In genomic region chr14:51242545-51243490, GRCh38 we compare ENCODE assay signal across 11 cellular contexts. TPM values are rescaled to one million over a fixed set of nuclear protein-coding genes. Genes with fewer than 3 reads are reported as not detected.
A peak's percentile ranks its signal among the peaks of the same experiment; 100 is the strongest.
DNase-seq lines count a peak whose midpoint lies in the region; ATAC-seq, FAIRE-seq and TF ChIP-seq lines count a peak whose summit lies in the region.
"Had no signal": no experiment of that assay in that cellular context is flagged by ENCODE, and none has a peak within 500 bp of the region (broad histone marks: within the 10 kb centered on the region; RNA-seq: fewer than 3 reads in every experiment).

No MANE protein-coding gene starts in this region.

- H2AK5ac ChIP-seq in IMR-90 (ENCODE audit: low read depth, low read length) = no peak overlapping the region

- no peak overlapping the region for H3K56ac ChIP-seq in IMR-90 (ENCODE audit: extremely low read depth, insufficient read depth, low read length)

- H3K4me1 ChIP-seq in IMR-90 (ENCODE audit: control insufficient read depth, insufficient read depth, low read length) (peaks cover 4% of the 10 kb centered on the region; the same call in 1 of the 2 replicates), astrocyte (ENCODE audit: insufficient read depth, low read length) (peaks cover 15% of the 10 kb centered on the region), Caco-2 (0 out of 2 replicates have a peak, but pooled peaks cover 8% of the 10 kb centered on the region)

- H4K91ac ChIP-seq in IMR-90 (ENCODE audit: insufficient read depth, low read depth, low read length) = no peak overlapping the region

- H3K9me1 ChIP-seq in IMR-90 (ENCODE audit: insufficient read depth, low read length) = peaks cover 5% of the 10 kb centered on the region

- H3K36me3 ChIP-seq in IMR-90 (ENCODE audit: control insufficient read depth, insufficient read depth, low read length) (peaks cover 6% of the 10 kb centered on the region), astrocyte (ENCODE audit: insufficient read depth, low read length) (peaks cover 13% of the 10 kb centered on the region), Caco-2 (ENCODE audit: control insufficient read depth, insufficient read depth, low read length) (no peaks in the 10 kb centered on the region)
- H3K36me3 ChIP-seq: thoracic aorta had no signal

- peaks cover 9% of the 10 kb centered on the region for H3K4me1 Mint-ChIP-seq in astrocyte (ENCODE audit: low read depth, unreplicated experiment)
- peaks cover 17 to 28% (median 24%) of the 10 kb centered on the region in 3 donors for H3K4me1 Mint-ChIP-seq in naive B cell
- no peaks in the 10 kb centered on the region for H3K4me1 Mint-ChIP-seq in Caco-2 (ENCODE audit: low read depth, unreplicated experiment)

- H3K14ac ChIP-seq in IMR-90 (replicated peaks; ENCODE audit: low read depth, low read length) = no peak overlapping the region

- POLR2A ChIA-PET in IMR-90 (lab: Charles Lee; ENCODE audit: unreplicated experiment) = no interaction called here
- POLR2A ChIA-PET in Caco-2 (lab: Charles Lee) = no interaction called here

- H2BK15ac ChIP-seq in IMR-90 (ENCODE audit: low read depth, low read length) = no peak overlapping the region

- H3K27ac Mint-ChIP-seq in astrocyte (ENCODE audit: unreplicated experiment) (no peak overlapping the region), naive B cell (peak overlapping the region in 3 of 6 donors; percentile 49 to 63 (median 57)), Caco-2 (ENCODE audit: unreplicated experiment) (no peak overlapping the region)

- H3K23ac ChIP-seq in IMR-90 (ENCODE audit: low read depth, low read length) = no peak overlapping the region

- H3K9me3 ChIP-seq in IMR-90 (ENCODE audit: control insufficient read depth, insufficient read depth, low read length) = no peaks in the 10 kb centered on the region
- no peaks in the 10 kb centered on the region for H3K9me3 ChIP-seq in astrocyte (ENCODE audit: insufficient read depth, low read depth, low read length)
- H3K9me3 ChIP-seq in Caco-2 = no peaks in the 10 kb centered on the region
- H3K9me3 ChIP-seq: thoracic aorta had no signal

- H3K4me2 ChIP-seq in IMR-90 (ENCODE audit: low read depth, low read length) = peak overlapping the region; percentile 20; the same call in 1 of the 2 replicates
- peak overlapping the region; percentile 87 for H3K4me2 ChIP-seq in astrocyte (ENCODE audit: low read length)

- intact Hi-C loops in IMR-90 (cut with micrococcal nuclease) = no loop called here
- intact Hi-C loops in Caco-2 (cut with micrococcal nuclease; ENCODE audit: unreplicated experiment) = no loop called here

- H2AK9ac ChIP-seq in IMR-90 (replicated peaks; ENCODE audit: low read depth, low read length, poor library complexity) = no peak overlapping the region

- H3K27ac ChIP-seq in IMR-90 (ENCODE audit: insufficient read depth, low read length) (no peak overlapping the region), astrocyte (ENCODE audit: low read depth, low read length) (no peak overlapping the region)
- H3K27ac ChIP-seq: coronary artery, thoracic aorta had no signal

- no peak overlapping the region for H3K4ac ChIP-seq in IMR-90 (ENCODE audit: low read depth, low read length)

- H3K4me3 Mint-ChIP-seq in astrocyte (ENCODE audit: unreplicated experiment) (no peak overlapping the region), naive B cell (peak overlapping the region in 6 of 8 donors; percentile 6 to 57 (median 32)), Caco-2 (ENCODE audit: unreplicated experiment) (no peak overlapping the region)

- TF ChIP-seq RAD21 in IMR-90 (IDR thresholded peaks at IDR 0.05; ENCODE audit: low read length) = no peak

- no peak overlapping the region for H3K18ac ChIP-seq in IMR-90 (ENCODE audit: low read depth, low read length)

- peaks cover 14 to 51% of the 10 kb centered on the region in 2 experiments; a peak in 3 of 4 replicates for H3K79me1 ChIP-seq in IMR-90 (ENCODE audit: low read depth in 1 of 2, low read length in 2 of 2)

- H2BK120ac ChIP-seq in IMR-90 (ENCODE audit: low read depth, low read length) = no peak overlapping the region

- in situ Hi-C loops in IMR-90 (cut with MboI; ENCODE audit: low sequenced_read_pairs) = no loop called here

- no peaks in the 10 kb centered on the region for H3K27me3 ChIP-seq in IMR-90 (ENCODE audit: control insufficient read depth, insufficient read depth, low read length)
- no peaks in the 10 kb centered on the region for H3K27me3 ChIP-seq in astrocyte (ENCODE audit: insufficient read depth, low read length)
- H3K27me3 ChIP-seq in Caco-2 (replicated peaks; ENCODE audit: control insufficient read depth, insufficient read depth, low read length) = no peaks in the 10 kb centered on the region

- peaks cover 8% of the 10 kb centered on the region; the same call in 1 of the 2 replicates for H4K20me1 ChIP-seq in IMR-90 (ENCODE audit: insufficient read depth, low read length)
- peaks cover 28% of the 10 kb centered on the region for H4K20me1 ChIP-seq in astrocyte (ENCODE audit: insufficient read depth, low read length)

- no peak for FAIRE-seq in astrocyte (lab: Jason Lieb, UNC)

- CTCF ChIA-PET in IMR-90 (lab: Yijun Ruan, JAX) = interaction anchor here (0.7 kb wide), 1 partner anchor 26 kb away, joined by 4 read pairs; no protein-coding TSS in a partner anchor
- CTCF ChIA-PET in Caco-2 (lab: Charles Lee) = no interaction called here

- peaks cover 66% of the 10 kb centered on the region for H3K79me2 ChIP-seq in astrocyte (ENCODE audit: insufficient read depth, low read length)

- TF ChIP-seq POLR2A in IMR-90 (IDR thresholded peaks at IDR 0.05; ENCODE audit: low read depth, low read length) = no peak

- 80% methylated on average over 1 of the region's 7 CpGs; no CpG with 5 or more reads in 1 of the 2 experiments for WGBS in IMR-90 (ENCODE audit: extremely low coverage in 2 of 2, insufficient read length in 1 of 2), 2 experiments

- H3K4me3 ChIP-seq in GM12864 (ENCODE audit: low read depth, low read length) (peak overlapping the region; percentile 84), IMR-90 (ENCODE audit: insufficient read depth, low read depth, low read length) (no peak overlapping the region), astrocyte (ENCODE audit: insufficient read depth, low read depth, low read length) (no peak overlapping the region), Caco-2 (ENCODE audit: low read depth, low read length) (no peak overlapping the region)
- H3K4me3 ChIP-seq: thoracic aorta had no signal

- DNase-seq in GM12864 (ENCODE audit: low read depth) (no peak), IMR-90 (no peak), astrocyte (ENCODE audit: low read depth) (no peak), naive B cell (no peak), Caco-2 (no peak)
- DNase-seq: activated CD4-positive, alpha-beta T cell treated with anti-CD3 and anti-CD28 coated beads for 48 hours; NCI-H2107 had no signal

- H3K9ac ChIP-seq in IMR-90 (ENCODE audit: low read depth, low read length) (no peak overlapping the region), astrocyte (ENCODE audit: low read length) (no peak overlapping the region)

- H3K9me3 Mint-ChIP-seq in astrocyte (ENCODE audit: unreplicated experiment) (no peaks in the 10 kb centered on the region), naive B cell (no peaks in the 10 kb centered on the region), Caco-2 (ENCODE audit: unreplicated experiment) (no peaks in the 10 kb centered on the region)

- H3K27me3 Mint-ChIP-seq in astrocyte (ENCODE audit: low read depth, unreplicated experiment) = no peaks in the 10 kb centered on the region
- no peaks in the 10 kb centered on the region for H3K27me3 Mint-ChIP-seq in naive B cell
- no peaks in the 10 kb centered on the region for H3K27me3 Mint-ChIP-seq in Caco-2 (ENCODE audit: insufficient read depth, unreplicated experiment)

- no peak overlapping the region for H2BK5ac ChIP-seq in IMR-90 (ENCODE audit: low read depth, low read length, poor library complexity, severe bottlenecking)

- H3K36me3 Mint-ChIP-seq in astrocyte (ENCODE audit: low read depth, unreplicated experiment) = no peaks in the 10 kb centered on the region
- peaks cover 0 to 11% of the 10 kb centered on the region in 2 donors for H3K36me3 Mint-ChIP-seq in naive B cell
- H3K36me3 Mint-ChIP-seq in Caco-2 (ENCODE audit: insufficient read depth, unreplicated experiment) = peaks cover 26% of the 10 kb centered on the region

- TF ChIP-seq CTCF in GM12864 (IDR thresholded peaks at IDR 0.05; ENCODE audit: low read depth, low read length, missing control alignments) = peak; percentile 8
- no peak for TF ChIP-seq CTCF in IMR-90 (conservative IDR thresholded peaks at IDR 0.05; ENCODE audit: low read depth, low read length)
- TF ChIP-seq CTCF in astrocyte (IDR thresholded peaks at IDR 0.05; ENCODE audit: insufficient read depth, low read depth, low read length) = no peak
- TF ChIP-seq CTCF in Caco-2 (IDR thresholded peaks at IDR 0.05; ENCODE audit: insufficient read depth in 1 of 2, low read depth in 1 of 2, low read length in 1 of 2, severe bottlenecking in 1 of 2, unreplicated experiment in 1 of 2) = no peak

- BruUV-seq in IMR-90 (replicated peaks; lab: Mats Ljungman, UMichigan) (no TSS peak), Caco-2 (replicated peaks; lab: Mats Ljungman, UMichigan) (no TSS peak)

- no peak overlapping the region; a peak in 1 of 4 replicates for H4K8ac ChIP-seq in IMR-90 (ENCODE audit: low read depth in 2 of 2, low read length in 2 of 2)

- H4K5ac ChIP-seq in IMR-90 (ENCODE audit: low read depth, low read length) = no peak overlapping the region

- no peak overlapping the region for H2BK20ac ChIP-seq in IMR-90 (ENCODE audit: low read depth, low read length)

- dilution Hi-C loops in IMR-90 (cut with HindIII; ENCODE audit: low sequenced_read_pairs, unreplicated experiment) = no loop called here

- no peak for ATAC-seq in IMR-90 (ENCODE audit: low read depth)
- ATAC-seq in naive B cell (ENCODE audit: low read depth in 2 of 2) = no peak
- ATAC-seq in HG03196 (IDR thresholded peaks at IDR 0.05; ENCODE audit: unreplicated experiment) = no peak
- no peak for ATAC-seq in HG03039 (IDR thresholded peaks at IDR 0.05; ENCODE audit: unreplicated experiment)

- no peak overlapping the region for H2AFZ ChIP-seq in IMR-90 (replicated peaks; ENCODE audit: low read length, poor library complexity)
- no peak overlapping the region for H2AFZ ChIP-seq in astrocyte (ENCODE audit: low read depth, low read length)

TF ChIP-seq in IMR-90, 13 proteins besides CTCF, POLR2A, EP300 and RAD21 (continues in another document):
- TF ChIP-seq NFE2L2 (IDR thresholded peaks at IDR 0.05; ENCODE audit: low read depth, low read length) (no peak), SMC3 (IDR thresholded peaks at IDR 0.05; ENCODE audit: low read depth, low read length) (no peak)

RNA-seq across cellular contexts. Expression of gene TMX1, which starts 2.8 kb away (rescaled TPM):
- 24.7 and 47.8 TPM in 2 replicates for total RNA-seq in IMR-90 (2012; rRNA removed)
- polyA plus RNA-seq in IMR-90 (2012; rRNA removed) = 11.1 and 15.3 TPM in 2 replicates
- 3.4 and 5.9 TPM in 2 replicates for polyA plus RNA-seq in IMR-90 (2012; cell fraction: cytosol; rRNA removed)
- polyA plus RNA-seq in IMR-90 (2012; cell fraction: nucleus; rRNA removed; ENCODE audit: low replicate concordance) = 0.87 and 3.7 TPM in 2 replicates
- 56.2 and 59.1 TPM in 2 replicates for total RNA-seq in astrocyte
- 10 to 100 TPM; 36.4 to 59.1 (median 42.1) TPM for polyA plus RNA-seq in naive B cell (ENCODE audit: low read depth in 6 of 6)
- 40.6 and 44.7 TPM in 2 replicates for total RNA-seq in Caco-2 (2022)

Comparison
In these comparisons a context has a peak if more than half of its experiments do, and no peak if none do; other contexts are left out.
1. H3K4me3 Mint-ChIP-seq: peak in naive B cell (6 of 8); none in astrocyte (single experiment) and Caco-2 (single experiment).